ENCODE assay signal across 7 cellular contexts in genomic region chr16:79767597-79768280, GRCh38.
DNase-seq lines count a peak whose midpoint lies in the region; ATAC-seq and TF ChIP-seq lines count a peak whose summit lies in the region.

No MANE protein-coding gene starts in this region.

- no peak overlapping the region for H4K8ac ChIP-seq in H9 (replicated peaks; ENCODE audit: insufficient read length, low read depth, low read length)

- no peak overlapping the region for H3K27ac Mint-ChIP-seq in H9
- H3K27ac Mint-ChIP-seq in stimulated activated memory B cell treated with anti-CD40 and anti-IgM and Interleukin-4, amounts not matched to agents 10 μg/mL and 1 μg/mL and 100 μg/mL, for 72 hours = no peak overlapping the region

- no peak overlapping the region for H3K9ac ChIP-seq in H9 (ENCODE audit: extremely low read depth, insufficient read length, low read length)

- no peak overlapping the region for H2BK15ac ChIP-seq in H9 (ENCODE audit: low read depth, low read length)

- H2BK12ac ChIP-seq in H9 (ENCODE audit: insufficient read length, low read depth, low read length) = no peak overlapping the region

- H3K27ac ChIP-seq in H9 (ENCODE audit: insufficient read length, low read depth, low read length) (no peak overlapping the region), temporal lobe (ENCODE audit: low read depth, low read length) (peak overlapping the region; percentile 70)

- no peak overlapping the region for H4K5ac ChIP-seq in H9 (ENCODE audit: insufficient read length, low read depth, low read length)

- H3K27me3 Mint-ChIP-seq in H9 (ENCODE audit: low read depth) = peaks cover 7% of the 10 kb centered on the region
- H3K27me3 Mint-ChIP-seq in stimulated activated memory B cell treated with anti-CD40 and anti-IgM and Interleukin-4, amounts not matched to agents 10 μg/mL and 1 μg/mL and 100 μg/mL, for 72 hours = peaks cover 18% of the 10 kb centered on the region

- H4K20me1 ChIP-seq in H9 (ENCODE audit: control insufficient read depth, insufficient read depth, insufficient read length) = no peaks in the 10 kb centered on the region

- no peak overlapping the region for H2BK120ac ChIP-seq in H9 (ENCODE audit: low read depth, low read length, poor library complexity, severe bottlenecking)

- H3K36me3 Mint-ChIP-seq in H9 (ENCODE audit: insufficient read depth in 1 of 3, low read depth in 3 of 3) = no peaks in the 10 kb centered on the region
- H3K36me3 Mint-ChIP-seq in stimulated activated memory B cell treated with anti-CD40 and anti-IgM and Interleukin-4, amounts not matched to agents 10 μg/mL and 1 μg/mL and 100 μg/mL, for 72 hours = no peaks in the 10 kb centered on the region

- no peaks in the 10 kb centered on the region for H3K9me3 ChIP-seq in H9 (ENCODE audit: control insufficient read depth, low read depth, low read length)

- no peak overlapping the region for H3K4me2 ChIP-seq in H9 (ENCODE audit: insufficient read depth, insufficient read length, low read length)

- no peaks in the 10 kb centered on the region for H3K79me2 ChIP-seq in H9 (ENCODE audit: insufficient read depth, low read length)

- no peak overlapping the region for H3K14ac ChIP-seq in H9 (ENCODE audit: insufficient read depth, low read length)

- no peak overlapping the region for H3K18ac ChIP-seq in H9 (ENCODE audit: insufficient read length, low read depth, low read length)

- peaks cover 3% of the 10 kb centered on the region; the same call in 1 of the 2 replicates for H3K4me1 ChIP-seq in H9 (ENCODE audit: insufficient read depth, low read length)

- no peak overlapping the region for H3K4ac ChIP-seq in H9 (ENCODE audit: low read depth, low read length)

- no peak overlapping the region for H2AFZ ChIP-seq in H9 (ENCODE audit: low read length)

- H3K4me1 Mint-ChIP-seq in H9 = peaks cover 30 to 31% of the 10 kb centered on the region in 2 experiments
- peaks cover 20% of the 10 kb centered on the region for H3K4me1 Mint-ChIP-seq in stimulated activated memory B cell treated with anti-CD40 and anti-IgM and Interleukin-4, amounts not matched to agents 10 μg/mL and 1 μg/mL and 100 μg/mL, for 72 hours

- H2BK5ac ChIP-seq in H9 (ENCODE audit: insufficient read length, low read length) = no peak overlapping the region

- H3K4me3 Mint-ChIP-seq in H9 = peak overlapping the region in 1 of 2 experiments; percentile 19; a peak in 1 of 5 replicates
- no peak overlapping the region for H3K4me3 Mint-ChIP-seq in stimulated activated memory B cell treated with anti-CD40 and anti-IgM and Interleukin-4, amounts not matched to agents 10 μg/mL and 1 μg/mL and 100 μg/mL, for 72 hours

- H3K56ac ChIP-seq in H9 (ENCODE audit: insufficient read length, low read depth, low read length) = no peak overlapping the region

- H4K91ac ChIP-seq in H9 (ENCODE audit: insufficient read length, low read depth, low read length) = no peak overlapping the region

- no peak for ATAC-seq in stimulated activated memory B cell treated with anti-CD40 and anti-IgM and Interleukin-4, amounts not matched to agents 10 μg/mL and 1 μg/mL and 100 μg/mL, for 72 hours

- no peaks in the 10 kb centered on the region for H3K27me3 ChIP-seq in H9 (ENCODE audit: insufficient read depth, low read length)

- no peak overlapping the region for H2AK5ac ChIP-seq in H9 (ENCODE audit: insufficient read length, low read length)

- WGBS in H9 (ENCODE audit: extremely low coverage, insufficient read length, low lambda C conversion rate) = no CpG with 5 or more reads among the region's 6 CpGs

- H3K23ac ChIP-seq in H9 (ENCODE audit: insufficient read length, low read depth, low read length) = no peak overlapping the region

- TF ChIP-seq CTCF in H9 (conservative IDR thresholded peaks at IDR 0.05) = peak; percentile 56

- H3K79me1 ChIP-seq in H9 (ENCODE audit: insufficient read depth, low read depth, low read length, poor library complexity, severe bottlenecking) = no peaks in the 10 kb centered on the region

- DNase-seq in H9 (no peak), astrocyte of the hippocampus (ENCODE audit: low read depth, low spot score) (peak; percentile 54), kidney tubule cell (ENCODE audit: low spot score) (peak; percentile 58), NCI-H82 treated with DMSO at 0.1 percent for 48 hours (lab: John Stamatoyannopoulos, UW; ENCODE audit: unreplicated experiment) (no peak), SKM-1 (lab: John Stamatoyannopoulos, UW; ENCODE audit: unreplicated experiment) (no peak)

- no peak overlapping the region for H2BK20ac ChIP-seq in H9 (ENCODE audit: low read depth, low read length, poor library complexity, severe bottlenecking)

- no peak overlapping the region for H3T11ph ChIP-seq in H9 (ENCODE audit: low read length)

- peaks cover 5% of the 10 kb centered on the region for H3K23me2 ChIP-seq in H9 (ENCODE audit: insufficient read length, low read depth, low read length, poor library complexity, severe bottlenecking)

- no peaks in the 10 kb centered on the region; a peak in 1 of 5 replicates for H3K9me3 Mint-ChIP-seq in H9
- H3K9me3 Mint-ChIP-seq in stimulated activated memory B cell treated with anti-CD40 and anti-IgM and Interleukin-4, amounts not matched to agents 10 μg/mL and 1 μg/mL and 100 μg/mL, for 72 hours = no peaks in the 10 kb centered on the region

Comparison
In these comparisons a context has a peak if more than half of its experiments do, and no peak if none do; other contexts are left out.
1. DNase-seq: peak in astrocyte of the hippocampus (single experiment) and kidney tubule cell (single experiment); none in H9 (single experiment), NCI-H82 treated with DMSO at 0.1 percent for 48 hours (single experiment) and SKM-1 (single experiment).